In genomic region chr7:44162785-44163395, GRCh38 we compare ENCODE assay signal across 1 cellular context.
TF ChIP-seq lines count a peak whose summit lies in the region.

No MANE protein-coding gene starts in this region.

TF ChIP-seq in GM23338, 12 proteins besides CTCF, POLR2A, EP300 and RAD21 (continued from another document):
- TF ChIP-seq ZNF462 (CRISPR knock-in tag; IDR thresholded peaks at IDR 0.05) (no peak), NANOG (IDR thresholded peaks at IDR 0.05; ENCODE audit: borderline replicate concordance) (no peak), REST (IDR thresholded peaks at IDR 0.05; ENCODE audit: unreplicated experiment) (no peak), EZH2 (IDR thresholded peaks at IDR 0.05; ENCODE audit: low read depth, unreplicated experiment) (no peak), ETS1 (IDR thresholded peaks at IDR 0.05) (no peak), ZNF114 (CRISPR knock-in tag; IDR thresholded peaks at IDR 0.05) (no peak), CREB1 (CRISPR knock-in tag; IDR thresholded peaks at IDR 0.05; ENCODE audit: low read depth) (no peak), POLR2AphosphoS5 (IDR thresholded peaks at IDR 0.05; ENCODE audit: low read depth) (no peak), EZH2phosphoT487 (IDR thresholded peaks at IDR 0.05; ENCODE audit: unreplicated experiment) (no peak), JUNB (IDR thresholded peaks at IDR 0.05; ENCODE audit: unreplicated experiment) (no peak), STAT1 (IDR thresholded peaks at IDR 0.05; ENCODE audit: unreplicated experiment) (no peak)
